ENCODE assay signal across 24 cellular contexts in genomic region chrX:915427-916234, GRCh38.
DNase-seq lines count a peak whose midpoint lies in the region; ATAC-seq lines count a peak whose summit lies in the region.
"Had no signal": no experiment of that assay in that cellular context is flagged by ENCODE, and none has a peak within 500 bp of the region (broad histone marks: within the 10 kb centered on the region; RNA-seq: fewer than 3 reads in every experiment).

No MANE protein-coding gene starts in this region.

- H3K9me3 Mint-ChIP-seq in activated naive CD8-positive, alpha-beta T cell treated with anti-CD3 and anti-CD28 coated beads, Interleukin-2, amount 10 ng/mL, durations not matched to agents 7 days and 5 days = no peaks in the 10 kb centered on the region
- H3K9me3 Mint-ChIP-seq in activated naive CD8-positive, alpha-beta T cell treated with anti-CD3 and anti-CD28 coated beads for 36 hours = no peaks in the 10 kb centered on the region
- H3K9me3 Mint-ChIP-seq in activated CD4-positive, alpha-beta memory T cell treated with anti-CD3 and anti-CD28 coated beads for 36 hours = peaks cover 6% of the 10 kb centered on the region
- H3K9me3 Mint-ChIP-seq in stimulated activated naive B cell treated with anti-CD40 and anti-IgM and Interleukin-4, amounts not matched to agents 10 μg/mL and 1 μg/mL and 100 μg/mL, for 72 hours = peaks cover 0 to 2% of the 10 kb centered on the region in 2 donors

- DNase-seq in activated naive CD8-positive, alpha-beta T cell treated with anti-CD3 and anti-CD28 coated beads, Interleukin-2, amount 10 ng/mL, durations not matched to agents 7 days and 5 days = peak; percentile 41
- DNase-seq in activated naive CD8-positive, alpha-beta T cell treated with anti-CD3 and anti-CD28 coated beads for 36 hours = no peak
- DNase-seq in activated CD4-positive, alpha-beta memory T cell treated with anti-CD3 and anti-CD28 coated beads for 36 hours = peak; percentile 41
- peak; percentile 18 for DNase-seq in left lobe of liver (ENCODE audit: low spot score)
- DNase-seq in stimulated activated naive B cell treated with anti-CD40 and anti-IgM and Interleukin-4, amounts not matched to agents 10 μg/mL and 1 μg/mL and 100 μg/mL, for 72 hours = no peak
- no peak for DNase-seq in A172 (ENCODE audit: low spot score)
- DNase-seq: dermis blood vessel endothelial cell; foreskin keratinocyte; hypothalamus; islet precursor cell; MV-4-11; NCI-H187 treated with DMSO at 0.1 percent for 48 hours; NCI-H226; NCI-H82; psoas muscle; SIG-M5; stimulated activated naive CD4-positive, alpha-beta T cell; WERI-Rb-1 had no signal

- no peaks in the 10 kb centered on the region for H3K36me3 Mint-ChIP-seq in activated naive CD8-positive, alpha-beta T cell treated with anti-CD3 and anti-CD28 coated beads, Interleukin-2, amount 10 ng/mL, durations not matched to agents 7 days and 5 days
- H3K36me3 Mint-ChIP-seq in activated naive CD8-positive, alpha-beta T cell treated with anti-CD3 and anti-CD28 coated beads for 36 hours = no peaks in the 10 kb centered on the region
- H3K36me3 Mint-ChIP-seq in activated CD4-positive, alpha-beta memory T cell treated with anti-CD3 and anti-CD28 coated beads for 36 hours = no peaks in the 10 kb centered on the region
- no peaks in the 10 kb centered on the region for H3K36me3 Mint-ChIP-seq in stimulated activated naive B cell treated with anti-CD40 and anti-IgM and Interleukin-4, amounts not matched to agents 10 μg/mL and 1 μg/mL and 100 μg/mL, for 72 hours
- H3K36me3 Mint-ChIP-seq: CD8-positive, alpha-beta T cell; naive thymus-derived CD8-positive, alpha-beta T cell had no signal

- POLR2A ChIA-PET in activated naive CD8-positive, alpha-beta T cell treated with anti-CD3 and anti-CD28 coated beads, Interleukin-2, amount 10 ng/mL, durations not matched to agents 7 days and 5 days (lab: Charles Lee) = no interaction called here
- POLR2A ChIA-PET in activated CD4-positive, alpha-beta memory T cell treated with anti-CD3 and anti-CD28 coated beads for 36 hours (lab: Charles Lee) = no interaction called here

- H3K27me3 Mint-ChIP-seq in activated naive CD8-positive, alpha-beta T cell treated with anti-CD3 and anti-CD28 coated beads, Interleukin-2, amount 10 ng/mL, durations not matched to agents 7 days and 5 days = no peaks in the 10 kb centered on the region
- H3K27me3 Mint-ChIP-seq in activated naive CD8-positive, alpha-beta T cell treated with anti-CD3 and anti-CD28 coated beads for 36 hours = no peaks in the 10 kb centered on the region
- H3K27me3 Mint-ChIP-seq in activated CD4-positive, alpha-beta memory T cell treated with anti-CD3 and anti-CD28 coated beads for 36 hours = peaks cover 2% of the 10 kb centered on the region
- peaks cover 0 to 8% of the 10 kb centered on the region in 2 donors for H3K27me3 Mint-ChIP-seq in stimulated activated naive B cell treated with anti-CD40 and anti-IgM and Interleukin-4, amounts not matched to agents 10 μg/mL and 1 μg/mL and 100 μg/mL, for 72 hours

- H3K4me3 Mint-ChIP-seq in activated naive CD8-positive, alpha-beta T cell treated with anti-CD3 and anti-CD28 coated beads, Interleukin-2, amount 10 ng/mL, durations not matched to agents 7 days and 5 days = no peak overlapping the region
- H3K4me3 Mint-ChIP-seq in activated naive CD8-positive, alpha-beta T cell treated with anti-CD3 and anti-CD28 coated beads for 36 hours = no peak overlapping the region
- H3K4me3 Mint-ChIP-seq in activated CD4-positive, alpha-beta memory T cell treated with anti-CD3 and anti-CD28 coated beads for 36 hours = no peak overlapping the region
- no peak overlapping the region for H3K4me3 Mint-ChIP-seq in stimulated activated naive B cell treated with anti-CD40 and anti-IgM and Interleukin-4, amounts not matched to agents 10 μg/mL and 1 μg/mL and 100 μg/mL, for 72 hours
- H3K4me3 Mint-ChIP-seq: CD8-positive, alpha-beta T cell; naive thymus-derived CD8-positive, alpha-beta T cell; T-helper 1 cell treated with Interleukin-12 subunit alpha and Interleukin-12 subunit beta and Interleukin-4 antibody, amounts not matched to agents 30 μg/mL and 1 μg/mL, for 36 hours had no signal

- no peaks in the 10 kb centered on the region for H3K4me1 Mint-ChIP-seq in activated naive CD8-positive, alpha-beta T cell treated with anti-CD3 and anti-CD28 coated beads, Interleukin-2, amount 10 ng/mL, durations not matched to agents 7 days and 5 days
- H3K4me1 Mint-ChIP-seq in activated naive CD8-positive, alpha-beta T cell treated with anti-CD3 and anti-CD28 coated beads for 36 hours = no peaks in the 10 kb centered on the region
- H3K4me1 Mint-ChIP-seq in activated CD4-positive, alpha-beta memory T cell treated with anti-CD3 and anti-CD28 coated beads for 36 hours (ENCODE audit: low read depth) = no peaks in the 10 kb centered on the region
- no peaks in the 10 kb centered on the region for H3K4me1 Mint-ChIP-seq in stimulated activated naive B cell treated with anti-CD40 and anti-IgM and Interleukin-4, amounts not matched to agents 10 μg/mL and 1 μg/mL and 100 μg/mL, for 72 hours
- H3K4me1 Mint-ChIP-seq: naive thymus-derived CD8-positive, alpha-beta T cell had no signal

- intact Hi-C loops in activated CD4-positive, alpha-beta memory T cell treated with anti-CD3 and anti-CD28 coated beads for 36 hours (cut with micrococcal nuclease) = loop anchor here (10.0 kb wide), 2 partner anchors 249 to 341 kb away; no protein-coding TSS in a partner anchor

- peak; percentile 72 for ATAC-seq in activated naive CD8-positive, alpha-beta T cell treated with anti-CD3 and anti-CD28 coated beads, Interleukin-2, amount 10 ng/mL, durations not matched to agents 7 days and 5 days (ENCODE audit: low read depth)
- ATAC-seq in left lobe of liver = no peak
- peak; percentile 73 to 77 for ATAC-seq in stimulated activated naive B cell treated with anti-CD40 and anti-IgM and Interleukin-4, amounts not matched to agents 10 μg/mL and 1 μg/mL and 100 μg/mL, for 72 hours (replicated peaks)
- no peak for ATAC-seq in HG03025 (IDR thresholded peaks at IDR 0.05; ENCODE audit: low FRiP score, unreplicated experiment)
- no peak for ATAC-seq in GM21390 (IDR thresholded peaks at IDR 0.05; ENCODE audit: unreplicated experiment)
- ATAC-seq: CD8-positive, alpha-beta T cell; foreskin keratinocyte; K562; psoas muscle had no signal

- CTCF ChIA-PET in activated CD4-positive, alpha-beta memory T cell treated with anti-CD3 and anti-CD28 coated beads for 36 hours (lab: Charles Lee) = no interaction called here

- no peak overlapping the region for H3K27ac Mint-ChIP-seq in activated naive CD8-positive, alpha-beta T cell treated with anti-CD3 and anti-CD28 coated beads, Interleukin-2, amount 10 ng/mL, durations not matched to agents 7 days and 5 days
- H3K27ac Mint-ChIP-seq in activated naive CD8-positive, alpha-beta T cell treated with anti-CD3 and anti-CD28 coated beads for 36 hours = no peak overlapping the region
- no peak overlapping the region for H3K27ac Mint-ChIP-seq in activated CD4-positive, alpha-beta memory T cell treated with anti-CD3 and anti-CD28 coated beads for 36 hours
- H3K27ac Mint-ChIP-seq in stimulated activated naive B cell treated with anti-CD40 and anti-IgM and Interleukin-4, amounts not matched to agents 10 μg/mL and 1 μg/mL and 100 μg/mL, for 72 hours = no peak overlapping the region
- H3K27ac Mint-ChIP-seq: CD8-positive, alpha-beta T cell; naive thymus-derived CD8-positive, alpha-beta T cell; T-helper 1 cell treated with Interleukin-12 subunit alpha and Interleukin-12 subunit beta and Interleukin-4 antibody, amounts not matched to agents 30 μg/mL and 1 μg/mL, for 36 hours had no signal

Comparison
In these comparisons a context has a peak if more than half of its experiments do, and no peak if none do; other contexts are left out.
1. DNase-seq: peak in activated naive CD8-positive, alpha-beta T cell treated with anti-CD3 and anti-CD28 coated beads, Interleukin-2, amount 10 ng/mL, durations not matched to agents 7 days and 5 days (single experiment), activated CD4-positive, alpha-beta memory T cell treated with anti-CD3 and anti-CD28 coated beads for 36 hours (single experiment) and left lobe of liver (single experiment); none in activated naive CD8-positive, alpha-beta T cell treated with anti-CD3 and anti-CD28 coated beads for 36 hours (single experiment), stimulated activated naive B cell treated with anti-CD40 and anti-IgM and Interleukin-4, amounts not matched to agents 10 μg/mL and 1 μg/mL and 100 μg/mL, for 72 hours (single experiment) and A172 (single experiment).
2. ATAC-seq: peak in activated naive CD8-positive, alpha-beta T cell treated with anti-CD3 and anti-CD28 coated beads, Interleukin-2, amount 10 ng/mL, durations not matched to agents 7 days and 5 days (single experiment) and stimulated activated naive B cell treated with anti-CD40 and anti-IgM and Interleukin-4, amounts not matched to agents 10 μg/mL and 1 μg/mL and 100 μg/mL, for 72 hours (2 of 2); none in left lobe of liver (single experiment), HG03025 (single experiment) and GM21390 (single experiment).